In the genomic region with DNA sequence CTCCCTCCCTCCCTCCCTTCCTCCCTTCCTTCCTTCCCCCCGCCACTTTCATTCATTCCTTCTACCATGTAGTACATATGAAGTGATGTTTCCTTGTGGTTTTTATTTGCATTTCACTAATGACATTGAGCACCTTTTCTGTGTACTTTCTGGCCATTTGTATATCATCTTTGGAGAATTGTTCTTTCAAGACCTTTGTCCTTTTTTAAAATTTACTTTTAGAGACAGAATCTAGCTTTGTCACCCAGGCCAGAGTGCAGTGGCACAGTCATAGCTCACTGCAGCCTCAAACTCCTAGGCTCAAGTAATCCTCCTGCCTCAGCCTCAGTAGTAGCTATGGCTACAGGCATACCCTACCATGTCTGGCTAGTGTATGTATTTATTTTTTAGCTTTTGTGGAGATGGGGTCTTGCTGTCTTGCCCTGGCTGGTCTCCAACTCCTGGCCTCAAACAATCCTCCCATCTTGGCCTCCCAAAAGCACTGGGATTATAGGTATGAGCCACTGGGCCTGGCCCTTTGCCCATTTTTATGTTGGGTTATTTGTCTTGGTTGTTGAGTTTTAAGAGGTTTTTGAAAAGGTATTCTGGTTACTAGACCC, we compare ENCODE assay signal across 1 cellular context.
TF ChIP-seq lines count a peak whose summit lies in the region.

No MANE protein-coding gene starts in this region.

TF ChIP-seq in GM12878, 131 proteins besides CTCF, POLR2A, EP300 and RAD21 (continues in another document):
- TF ChIP-seq, protein P1, sequence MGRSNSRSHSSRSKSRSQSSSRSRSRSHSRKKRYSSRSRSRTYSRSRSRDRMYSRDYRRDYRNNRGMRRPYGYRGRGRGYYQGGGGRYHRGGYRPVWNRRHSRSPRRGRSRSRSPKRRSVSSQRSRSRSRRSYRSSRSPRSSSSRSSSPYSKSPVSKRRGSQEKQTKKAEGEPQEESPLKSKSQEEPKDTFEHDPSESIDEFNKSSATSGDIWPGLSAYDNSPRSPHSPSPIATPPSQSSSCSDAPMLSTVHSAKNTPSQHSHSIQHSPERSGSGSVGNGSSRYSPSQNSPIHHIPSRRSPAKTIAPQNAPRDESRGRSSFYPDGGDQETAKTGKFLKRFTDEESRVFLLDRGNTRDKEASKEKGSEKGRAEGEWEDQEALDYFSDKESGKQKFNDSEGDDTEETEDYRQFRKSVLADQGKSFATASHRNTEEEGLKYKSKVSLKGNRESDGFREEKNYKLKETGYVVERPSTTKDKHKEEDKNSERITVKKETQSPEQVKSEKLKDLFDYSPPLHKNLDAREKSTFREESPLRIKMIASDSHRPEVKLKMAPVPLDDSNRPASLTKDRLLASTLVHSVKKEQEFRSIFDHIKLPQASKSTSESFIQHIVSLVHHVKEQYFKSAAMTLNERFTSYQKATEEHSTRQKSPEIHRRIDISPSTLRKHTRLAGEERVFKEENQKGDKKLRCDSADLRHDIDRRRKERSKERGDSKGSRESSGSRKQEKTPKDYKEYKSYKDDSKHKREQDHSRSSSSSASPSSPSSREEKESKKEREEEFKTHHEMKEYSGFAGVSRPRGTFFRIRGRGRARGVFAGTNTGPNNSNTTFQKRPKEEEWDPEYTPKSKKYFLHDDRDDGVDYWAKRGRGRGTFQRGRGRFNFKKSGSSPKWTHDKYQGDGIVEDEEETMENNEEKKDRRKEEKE (IDR thresholded peaks at IDR 0.05), result no peak
- TF ChIP-seq, protein P2, sequence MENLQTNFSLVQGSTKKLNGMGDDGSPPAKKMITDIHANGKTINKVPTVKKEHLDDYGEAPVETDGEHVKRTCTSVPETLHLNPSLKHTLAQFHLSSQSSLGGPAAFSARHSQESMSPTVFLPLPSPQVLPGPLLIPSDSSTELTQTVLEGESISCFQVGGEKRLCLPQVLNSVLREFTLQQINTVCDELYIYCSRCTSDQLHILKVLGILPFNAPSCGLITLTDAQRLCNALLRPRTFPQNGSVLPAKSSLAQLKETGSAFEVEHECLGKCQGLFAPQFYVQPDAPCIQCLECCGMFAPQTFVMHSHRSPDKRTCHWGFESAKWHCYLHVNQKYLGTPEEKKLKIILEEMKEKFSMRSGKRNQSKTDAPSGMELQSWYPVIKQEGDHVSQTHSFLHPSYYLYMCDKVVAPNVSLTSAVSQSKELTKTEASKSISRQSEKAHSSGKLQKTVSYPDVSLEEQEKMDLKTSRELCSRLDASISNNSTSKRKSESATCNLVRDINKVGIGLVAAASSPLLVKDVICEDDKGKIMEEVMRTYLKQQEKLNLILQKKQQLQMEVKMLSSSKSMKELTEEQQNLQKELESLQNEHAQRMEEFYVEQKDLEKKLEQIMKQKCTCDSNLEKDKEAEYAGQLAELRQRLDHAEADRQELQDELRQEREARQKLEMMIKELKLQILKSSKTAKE (IDR thresholded peaks at IDR 0.05; ENCODE audit: low read depth, poor library complexity, severe bottlenecking), result no peak
- TF ChIP-seq, protein P3, sequence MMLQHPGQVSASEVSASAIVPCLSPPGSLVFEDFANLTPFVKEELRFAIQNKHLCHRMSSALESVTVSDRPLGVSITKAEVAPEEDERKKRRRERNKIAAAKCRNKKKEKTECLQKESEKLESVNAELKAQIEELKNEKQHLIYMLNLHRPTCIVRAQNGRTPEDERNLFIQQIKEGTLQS (IDR thresholded peaks at IDR 0.05; ENCODE audit: borderline replicate concordance, extremely low read depth, low read depth, low read length), result no peak
- TF ChIP-seq, protein P4, sequence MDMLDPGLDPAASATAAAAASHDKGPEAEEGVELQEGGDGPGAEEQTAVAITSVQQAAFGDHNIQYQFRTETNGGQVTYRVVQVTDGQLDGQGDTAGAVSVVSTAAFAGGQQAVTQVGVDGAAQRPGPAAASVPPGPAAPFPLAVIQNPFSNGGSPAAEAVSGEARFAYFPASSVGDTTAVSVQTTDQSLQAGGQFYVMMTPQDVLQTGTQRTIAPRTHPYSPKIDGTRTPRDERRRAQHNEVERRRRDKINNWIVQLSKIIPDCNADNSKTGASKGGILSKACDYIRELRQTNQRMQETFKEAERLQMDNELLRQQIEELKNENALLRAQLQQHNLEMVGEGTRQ (IDR thresholded peaks at IDR 0.05; ENCODE audit: borderline replicate concordance, low read depth, low read length), result no peak
- TF ChIP-seq NFYA (IDR thresholded peaks at IDR 0.05; ENCODE audit: borderline replicate concordance, low read depth, low read length) (no peak), CREM (IDR thresholded peaks at IDR 0.05; ENCODE audit: low read depth) (no peak), SP1 (IDR thresholded peaks at IDR 0.05; ENCODE audit: low read depth, low read length) (no peak), RFX5 (IDR thresholded peaks at IDR 0.05; ENCODE audit: low read depth, low read length) (no peak), IKZF2 (IDR thresholded peaks at IDR 0.05) (peak in 1 of 2 experiments; percentile 11; a peak in 1 of 4 replicates), RELA (IDR thresholded peaks at IDR 0.05; ENCODE audit: borderline replicate concordance, partially characterized antibody) (no peak), SMARCA5 (IDR thresholded peaks at IDR 0.05) (peak; percentile 86), ASH2L (IDR thresholded peaks at IDR 0.05; ENCODE audit: borderline replicate concordance, low read depth) (no peak), LARP7 (IDR thresholded peaks at IDR 0.05) (no peak), ZNF24 (IDR thresholded peaks at IDR 0.05) (peak; percentile 42; the same call in 1 of the 2 replicates), POU2F2 (IDR thresholded peaks at IDR 0.05; ENCODE audit: borderline replicate concordance, low read depth, low read length) (peak; percentile 69; the same call in 1 of the 3 replicates), POLR2AphosphoS2 (IDR thresholded peaks at IDR 0.05; ENCODE audit: low read depth, low read length) (no peak), RUNX3 (IDR thresholded peaks at IDR 0.05; ENCODE audit: low read length) (peak; percentile 63), TCF7 (IDR thresholded peaks at IDR 0.05; ENCODE audit: borderline replicate concordance) (no peak), CBX3 (IDR thresholded peaks at IDR 0.05; ENCODE audit: borderline replicate concordance, low read depth) (no peak), ZNF217 (IDR thresholded peaks at IDR 0.05) (peak; percentile 51; the same call in 1 of the 2 replicates), GATAD2B (conservative IDR thresholded peaks at IDR 0.05; ENCODE audit: low read depth) (no peak), ATF7 (IDR thresholded peaks at IDR 0.05; ENCODE audit: low read depth) (no peak), SMC3 (IDR thresholded peaks at IDR 0.05; ENCODE audit: borderline replicate concordance, low read length) (no peak), IKZF1 (conservative IDR thresholded peaks at IDR 0.05) (0 out of 2 replicates have a peak, but pooled peaks have one; percentile 24)
- TF ChIP-seq, protein P5, sequence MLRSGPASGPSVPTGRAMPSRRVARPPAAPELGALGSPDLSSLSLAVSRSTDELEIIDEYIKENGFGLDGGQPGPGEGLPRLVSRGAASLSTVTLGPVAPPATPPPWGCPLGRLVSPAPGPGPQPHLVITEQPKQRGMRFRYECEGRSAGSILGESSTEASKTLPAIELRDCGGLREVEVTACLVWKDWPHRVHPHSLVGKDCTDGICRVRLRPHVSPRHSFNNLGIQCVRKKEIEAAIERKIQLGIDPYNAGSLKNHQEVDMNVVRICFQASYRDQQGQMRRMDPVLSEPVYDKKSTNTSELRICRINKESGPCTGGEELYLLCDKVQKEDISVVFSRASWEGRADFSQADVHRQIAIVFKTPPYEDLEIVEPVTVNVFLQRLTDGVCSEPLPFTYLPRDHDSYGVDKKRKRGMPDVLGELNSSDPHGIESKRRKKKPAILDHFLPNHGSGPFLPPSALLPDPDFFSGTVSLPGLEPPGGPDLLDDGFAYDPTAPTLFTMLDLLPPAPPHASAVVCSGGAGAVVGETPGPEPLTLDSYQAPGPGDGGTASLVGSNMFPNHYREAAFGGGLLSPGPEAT (IDR thresholded peaks at IDR 0.05; ENCODE audit: low read depth), result no peak
- TF ChIP-seq, protein P6, sequence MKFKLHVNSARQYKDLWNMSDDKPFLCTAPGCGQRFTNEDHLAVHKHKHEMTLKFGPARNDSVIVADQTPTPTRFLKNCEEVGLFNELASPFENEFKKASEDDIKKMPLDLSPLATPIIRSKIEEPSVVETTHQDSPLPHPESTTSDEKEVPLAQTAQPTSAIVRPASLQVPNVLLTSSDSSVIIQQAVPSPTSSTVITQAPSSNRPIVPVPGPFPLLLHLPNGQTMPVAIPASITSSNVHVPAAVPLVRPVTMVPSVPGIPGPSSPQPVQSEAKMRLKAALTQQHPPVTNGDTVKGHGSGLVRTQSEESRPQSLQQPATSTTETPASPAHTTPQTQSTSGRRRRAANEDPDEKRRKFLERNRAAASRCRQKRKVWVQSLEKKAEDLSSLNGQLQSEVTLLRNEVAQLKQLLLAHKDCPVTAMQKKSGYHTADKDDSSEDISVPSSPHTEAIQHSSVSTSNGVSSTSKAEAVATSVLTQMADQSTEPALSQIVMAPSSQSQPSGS (IDR thresholded peaks at IDR 0.05; ENCODE audit: low read length), result 0 out of 2 replicates have a peak, but pooled peaks have one; percentile 34
- TF ChIP-seq, protein P7, sequence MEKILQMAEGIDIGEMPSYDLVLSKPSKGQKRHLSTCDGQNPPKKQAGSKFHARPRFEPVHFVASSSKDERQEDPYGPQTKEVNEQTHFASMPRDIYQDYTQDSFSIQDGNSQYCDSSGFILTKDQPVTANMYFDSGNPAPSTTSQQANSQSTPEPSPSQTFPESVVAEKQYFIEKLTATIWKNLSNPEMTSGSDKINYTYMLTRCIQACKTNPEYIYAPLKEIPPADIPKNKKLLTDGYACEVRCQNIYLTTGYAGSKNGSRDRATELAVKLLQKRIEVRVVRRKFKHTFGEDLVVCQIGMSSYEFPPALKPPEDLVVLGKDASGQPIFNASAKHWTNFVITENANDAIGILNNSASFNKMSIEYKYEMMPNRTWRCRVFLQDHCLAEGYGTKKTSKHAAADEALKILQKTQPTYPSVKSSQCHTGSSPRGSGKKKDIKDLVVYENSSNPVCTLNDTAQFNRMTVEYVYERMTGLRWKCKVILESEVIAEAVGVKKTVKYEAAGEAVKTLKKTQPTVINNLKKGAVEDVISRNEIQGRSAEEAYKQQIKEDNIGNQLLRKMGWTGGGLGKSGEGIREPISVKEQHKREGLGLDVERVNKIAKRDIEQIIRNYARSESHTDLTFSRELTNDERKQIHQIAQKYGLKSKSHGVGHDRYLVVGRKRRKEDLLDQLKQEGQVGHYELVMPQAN (conservative IDR thresholded peaks at IDR 0.05), result no peak
- TF ChIP-seq, protein P8, sequence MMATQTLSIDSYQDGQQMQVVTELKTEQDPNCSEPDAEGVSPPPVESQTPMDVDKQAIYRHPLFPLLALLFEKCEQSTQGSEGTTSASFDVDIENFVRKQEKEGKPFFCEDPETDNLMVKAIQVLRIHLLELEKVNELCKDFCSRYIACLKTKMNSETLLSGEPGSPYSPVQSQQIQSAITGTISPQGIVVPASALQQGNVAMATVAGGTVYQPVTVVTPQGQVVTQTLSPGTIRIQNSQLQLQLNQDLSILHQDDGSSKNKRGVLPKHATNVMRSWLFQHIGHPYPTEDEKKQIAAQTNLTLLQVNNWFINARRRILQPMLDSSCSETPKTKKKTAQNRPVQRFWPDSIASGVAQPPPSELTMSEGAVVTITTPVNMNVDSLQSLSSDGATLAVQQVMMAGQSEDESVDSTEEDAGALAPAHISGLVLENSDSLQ (IDR thresholded peaks at IDR 0.05), result peak; percentile 33; the same call in 1 of the 2 replicates
- TF ChIP-seq, protein P9, sequence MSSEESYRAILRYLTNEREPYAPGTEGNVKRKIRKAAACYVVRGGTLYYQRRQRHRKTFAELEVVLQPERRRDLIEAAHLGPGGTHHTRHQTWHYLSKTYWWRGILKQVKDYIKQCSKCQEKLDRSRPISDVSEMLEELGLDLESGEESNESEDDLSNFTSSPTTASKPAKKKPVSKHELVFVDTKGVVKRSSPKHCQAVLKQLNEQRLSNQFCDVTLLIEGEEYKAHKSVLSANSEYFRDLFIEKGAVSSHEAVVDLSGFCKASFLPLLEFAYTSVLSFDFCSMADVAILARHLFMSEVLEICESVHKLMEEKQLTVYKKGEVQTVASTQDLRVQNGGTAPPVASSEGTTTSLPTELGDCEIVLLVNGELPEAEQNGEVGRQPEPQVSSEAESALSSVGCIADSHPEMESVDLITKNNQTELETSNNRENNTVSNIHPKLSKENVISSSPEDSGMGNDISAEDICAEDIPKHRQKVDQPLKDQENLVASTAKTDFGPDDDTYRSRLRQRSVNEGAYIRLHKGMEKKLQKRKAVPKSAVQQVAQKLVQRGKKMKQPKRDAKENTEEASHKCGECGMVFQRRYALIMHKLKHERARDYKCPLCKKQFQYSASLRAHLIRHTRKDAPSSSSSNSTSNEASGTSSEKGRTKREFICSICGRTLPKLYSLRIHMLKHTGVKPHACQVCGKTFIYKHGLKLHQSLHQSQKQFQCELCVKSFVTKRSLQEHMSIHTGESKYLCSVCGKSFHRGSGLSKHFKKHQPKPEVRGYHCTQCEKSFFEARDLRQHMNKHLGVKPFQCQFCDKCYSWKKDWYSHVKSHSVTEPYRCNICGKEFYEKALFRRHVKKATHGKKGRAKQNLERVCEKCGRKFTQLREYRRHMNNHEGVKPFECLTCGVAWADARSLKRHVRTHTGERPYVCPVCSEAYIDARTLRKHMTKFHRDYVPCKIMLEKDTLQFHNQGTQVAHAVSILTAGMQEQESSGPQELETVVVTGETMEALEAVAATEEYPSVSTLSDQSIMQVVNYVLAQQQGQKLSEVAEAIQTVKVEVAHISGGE (CRISPR knock-in tag; IDR thresholded peaks at IDR 0.05), result no peak
- TF ChIP-seq, protein P10, sequence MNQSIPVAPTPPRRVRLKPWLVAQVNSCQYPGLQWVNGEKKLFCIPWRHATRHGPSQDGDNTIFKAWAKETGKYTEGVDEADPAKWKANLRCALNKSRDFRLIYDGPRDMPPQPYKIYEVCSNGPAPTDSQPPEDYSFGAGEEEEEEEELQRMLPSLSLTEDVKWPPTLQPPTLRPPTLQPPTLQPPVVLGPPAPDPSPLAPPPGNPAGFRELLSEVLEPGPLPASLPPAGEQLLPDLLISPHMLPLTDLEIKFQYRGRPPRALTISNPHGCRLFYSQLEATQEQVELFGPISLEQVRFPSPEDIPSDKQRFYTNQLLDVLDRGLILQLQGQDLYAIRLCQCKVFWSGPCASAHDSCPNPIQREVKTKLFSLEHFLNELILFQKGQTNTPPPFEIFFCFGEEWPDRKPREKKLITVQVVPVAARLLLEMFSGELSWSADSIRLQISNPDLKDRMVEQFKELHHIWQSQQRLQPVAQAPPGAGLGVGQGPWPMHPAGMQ (IDR thresholded peaks at IDR 0.05; ENCODE audit: borderline replicate concordance), result no peak
- TF ChIP-seq, protein P11, sequence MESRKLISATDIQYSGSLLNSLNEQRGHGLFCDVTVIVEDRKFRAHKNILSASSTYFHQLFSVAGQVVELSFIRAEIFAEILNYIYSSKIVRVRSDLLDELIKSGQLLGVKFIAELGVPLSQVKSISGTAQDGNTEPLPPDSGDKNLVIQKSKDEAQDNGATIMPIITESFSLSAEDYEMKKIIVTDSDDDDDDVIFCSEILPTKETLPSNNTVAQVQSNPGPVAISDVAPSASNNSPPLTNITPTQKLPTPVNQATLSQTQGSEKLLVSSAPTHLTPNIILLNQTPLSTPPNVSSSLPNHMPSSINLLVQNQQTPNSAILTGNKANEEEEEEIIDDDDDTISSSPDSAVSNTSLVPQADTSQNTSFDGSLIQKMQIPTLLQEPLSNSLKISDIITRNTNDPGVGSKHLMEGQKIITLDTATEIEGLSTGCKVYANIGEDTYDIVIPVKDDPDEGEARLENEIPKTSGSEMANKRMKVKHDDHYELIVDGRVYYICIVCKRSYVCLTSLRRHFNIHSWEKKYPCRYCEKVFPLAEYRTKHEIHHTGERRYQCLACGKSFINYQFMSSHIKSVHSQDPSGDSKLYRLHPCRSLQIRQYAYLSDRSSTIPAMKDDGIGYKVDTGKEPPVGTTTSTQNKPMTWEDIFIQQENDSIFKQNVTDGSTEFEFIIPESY (IDR thresholded peaks at IDR 0.05), result no peak
